27 cellular contexts compared by ENCODE assay signal in genomic region chr2:148829618-148830017, GRCh38. TPM values are rescaled to one million over a fixed set of nuclear protein-coding genes. Genes with fewer than 3 reads are reported as not detected.
DNase-seq lines count a peak whose midpoint lies in the region; ATAC-seq, FAIRE-seq and TF ChIP-seq lines count a peak whose summit lies in the region.
"Had no signal": no experiment of that assay in that cellular context is flagged by ENCODE, and none has a peak within 500 bp of the region (broad histone marks: within the 10 kb centered on the region; RNA-seq: fewer than 3 reads in every experiment).

No MANE protein-coding gene starts in this region.

- no peaks in the 10 kb centered on the region for H3K36me3 ChIP-seq in HCT116 (ENCODE audit: control insufficient read depth in 1 of 2, insufficient read depth in 2 of 2, low read length in 2 of 2)
- H3K36me3 ChIP-seq: esophagus squamous epithelium, SJCRH30 had no signal

- no peak overlapping the region for H3K27ac ChIP-seq in A549
- no peak overlapping the region for H3K27ac ChIP-seq in HCT116 (ENCODE audit: low read depth, low read length)
- H3K27ac ChIP-seq in VCaP: no peak overlapping the region
- H3K27ac ChIP-seq in foreskin keratinocyte: no peak overlapping the region
- H3K27ac ChIP-seq: coronary artery, esophagus squamous epithelium, SJCRH30 had no signal

- H3K79me2 ChIP-seq in HCT116 (ENCODE audit: insufficient read depth, low read length): no peaks in the 10 kb centered on the region

- H3K4me1 ChIP-seq in A549 (no peaks in the 10 kb centered on the region), HCT116 (ENCODE audit: control insufficient read depth in 1 of 2, insufficient read depth in 2 of 2, low read length in 2 of 2) (no peaks in the 10 kb centered on the region), foreskin keratinocyte (no peaks in the 10 kb centered on the region)
- H3K4me1 ChIP-seq: esophagus squamous epithelium, SJCRH30 had no signal

- intact Hi-C loops in HCT116 (cut with micrococcal nuclease): no loop called here

- H3K9me2 ChIP-seq in HCT116 (ENCODE audit: insufficient read depth): no peaks in the 10 kb centered on the region

- H3K4me3 ChIP-seq in A549 (no peak overlapping the region), HCT116 (replicated peaks in 1 of 2; ENCODE audit: low read depth in 1 of 2, low read length in 2 of 2) (no peak overlapping the region)
- H3K4me3 ChIP-seq: coronary artery, esophagus squamous epithelium, SJCRH30, smooth muscle cell had no signal

- no TSS peak for BruUV-seq in HCT116 (replicated peaks; lab: Mats Ljungman, UMichigan)

- H2AFZ ChIP-seq in HCT116 (ENCODE audit: low read depth, low read length, poor library complexity, severe bottlenecking): no peak overlapping the region

- H4K20me1 ChIP-seq in HCT116 (ENCODE audit: insufficient read depth): no peaks in the 10 kb centered on the region

- no peak overlapping the region for H3K4me2 ChIP-seq in A549
- no peak overlapping the region for H3K4me2 ChIP-seq in HCT116 (ENCODE audit: low read length)
- H3K4me2 ChIP-seq: smooth muscle cell had no signal

- WGBS in A549 (ENCODE audit: missing lambda C conversion rate): 30% methylated on average over 3 of the region's 3 CpGs

- CTCF ChIA-PET in A549 (lab: Yijun Ruan, JAX) (no interaction called here), HCT116 (lab: Charles Lee) (no interaction called here)

- peak; percentile 71 to 78; a peak in 4 of 6 replicates for ATAC-seq in A549
- ATAC-seq in HCT116: peak; percentile 82
- peak; percentile 41 for ATAC-seq in foreskin keratinocyte
- no peak for ATAC-seq in GM18867 (IDR thresholded peaks at IDR 0.05; ENCODE audit: unreplicated experiment)

- POLR2A ChIA-PET in A549 (lab: Yijun Ruan, JAX) (no interaction called here), HCT116 (lab: Charles Lee) (no interaction called here)

- RAD21 ChIA-PET in HCT116 (lab: Charles Lee; ENCODE audit: low non-redundant PET in 1 of 2, low total read pairs in 2 of 2, uncharacterized antibody in 2 of 2, unreplicated experiment in 2 of 2): no interaction called here

- H3K9ac ChIP-seq in HCT116 (ENCODE audit: low read length): no peak overlapping the region

- TF ChIP-seq EP300 in A549 (IDR thresholded peaks at IDR 0.05): no peak

- no peaks in the 10 kb centered on the region for H3K9me3 ChIP-seq in A549
- no peaks in the 10 kb centered on the region for H3K9me3 ChIP-seq in HCT116 (ENCODE audit: control insufficient read depth in 1 of 2, insufficient read depth in 1 of 2, low read depth in 1 of 2, low read length in 2 of 2)
- H3K9me3 ChIP-seq: esophagus squamous epithelium, SJCRH30 had no signal

- DNase-seq in A549 (ENCODE audit: low read depth in 1 of 2, low spot score in 1 of 2) (no peak), HCT116 (ENCODE audit: low read depth, low spot score) (no peak), foreskin keratinocyte (no peak), DMS 273 (lab: John Stamatoyannopoulos, UW; ENCODE audit: unreplicated experiment) (no peak), NCI-H1417 (lab: John Stamatoyannopoulos, UW) (no peak), T1000 (lab: John Stamatoyannopoulos, UW) (no peak)
- DNase-seq: activated CD4-positive, alpha-beta T cell treated with anti-CD3 and anti-CD28 coated beads, Interleukin-2, amount 10 ng/mL, durations not matched to agents 24 days and 14 days; activated naive CD4-positive, alpha-beta T cell; activated T-cell treated with anti-CD3 and anti-CD28 coated beads, Interleukin-2, amount 50 U/mL, for 48 hours; C1 segment of cervical spinal cord; esophagus squamous epithelium; HFFc6; kidney glomerular epithelial cell; mammary epithelial cell; NCI-H1694 treated with DMSO at 0.1 percent for 48 hours; NCI-H2171 treated with DMSO at 0.1 percent for 48 hours; NCI-H526; nucleus accumbens; SJCRH30; substantia nigra had no signal

- TF ChIP-seq CTCF in A549 (IDR thresholded peaks at IDR 0.05): no peak
- TF ChIP-seq CTCF in HCT116 (IDR thresholded peaks at IDR 0.05 in 2 of 3, conservative IDR thresholded peaks at IDR 0.05 in 1 of 3; ENCODE audit: borderline replicate concordance in 1 of 3, insufficient read depth in 1 of 3, low read depth in 2 of 3, low read length in 2 of 3): peak in 2 of 3 experiments; percentile 25 to 30; a peak in 2 of 6 replicates
- TF ChIP-seq CTCF in VCaP (conservative IDR thresholded peaks at IDR 0.05): peak; percentile 31; the same call in 1 of the 2 replicates
- no peak for TF ChIP-seq CTCF in foreskin keratinocyte (conservative IDR thresholded peaks at IDR 0.05)

- TF ChIP-seq POLR2A in A549 (IDR thresholded peaks at IDR 0.05; ENCODE audit: low read length) (no peak), HCT116 (IDR thresholded peaks at IDR 0.05; ENCODE audit: borderline replicate concordance, extremely low read depth, insufficient read depth, insufficient read length) (no peak)

- no peak for TF ChIP-seq RAD21 in A549 (conservative IDR thresholded peaks at IDR 0.05 in 1 of 2, IDR thresholded peaks at IDR 0.05 in 1 of 2)
- TF ChIP-seq RAD21 in HCT116 (IDR thresholded peaks at IDR 0.05; ENCODE audit: low read depth): no peak

- FAIRE-seq in A549 (lab: Jason Lieb, UNC): no peak
- FAIRE-seq: A204.1, bronchial epithelial cell, RCC 7860 had no signal

- peaks cover 3% of the 10 kb centered on the region; the same call in 1 of the 2 replicates for H3K27me3 ChIP-seq in HCT116 (ENCODE audit: insufficient read depth, low read length)
- H3K27me3 ChIP-seq in foreskin keratinocyte: no peaks in the 10 kb centered on the region
- H3K27me3 ChIP-seq: esophagus squamous epithelium, SJCRH30 had no signal

TF ChIP-seq in A549, 52 proteins besides CTCF, POLR2A, EP300 and RAD21:
- no peak for TF ChIP-seq RNF2 (IDR thresholded peaks at IDR 0.05; ENCODE audit: borderline replicate concordance, low read depth)
- TF ChIP-seq RCOR1 (IDR thresholded peaks at IDR 0.05; ENCODE audit: low read depth, low read length): no peak
- TF ChIP-seq USF2 (IDR thresholded peaks at IDR 0.05): no peak
- no peak for TF ChIP-seq HOXB5 (CRISPR knock-in tag; IDR thresholded peaks at IDR 0.05)
- no peak for TF ChIP-seq CEBPB (IDR thresholded peaks at IDR 0.05)
TF ChIP-seq in A549: peak in this region for 0.

TF ChIP-seq in HCT116, 20 proteins besides CTCF, POLR2A, EP300 and RAD21:
- TF ChIP-seq ZBTB33 (IDR thresholded peaks at IDR 0.05; ENCODE audit: extremely low read depth, insufficient replicate concordance, low read length) (no peak), REST (IDR thresholded peaks at IDR 0.05; ENCODE audit: low read depth) (no peak), JUND (IDR thresholded peaks at IDR 0.05) (no peak), ATF3 (IDR thresholded peaks at IDR 0.05) (no peak), EZH2phosphoT487 (IDR thresholded peaks at IDR 0.05; ENCODE audit: borderline replicate concordance) (no peak), CEBPB (IDR thresholded peaks at IDR 0.05; ENCODE audit: low read depth) (no peak)
TF ChIP-seq in HCT116: peak in this region for 0.

RNA-seq across cellular contexts. Expression of gene KIF5C, which starts 45.4 kb away (rescaled TPM):
- 0.30 and 0.66 TPM in 2 replicates for polyA plus RNA-seq in A549 (2011; rRNA removed)
- 0.11 and 0.13 TPM in 2 replicates for polyA plus RNA-seq in A549 (2012; cell fraction: cytosol; rRNA removed)
- polyA plus RNA-seq in A549 (2012; cell fraction: nucleus; rRNA removed): 0.11 and 0.16 TPM in 2 replicates
- 0.27 to 0.32 TPM (median 0.28 TPM) in 3 replicates for polyA plus RNA-seq in A549 (2017; fragmentation: RNase III; extraction: RNeasy Plus Mini Kit Qiagen cat#74134 plus additional on column Dnase treatment)
- 0.83 and 1.0 TPM in 2 replicates for polyA minus RNA-seq in A549 (2011; rRNA and poly(A)+ RNA removed)
- 6.5 TPM for total RNA-seq in HCT116 (2021; ENCODE audit: unreplicated experiment)
- 1.7 and 1.9 TPM in 2 replicates for polyA plus RNA-seq in HCT116 (2012)
- 0.07 and 0.11 TPM in 2 replicates for total RNA-seq in foreskin keratinocyte
- polyA plus RNA-seq in foreskin keratinocyte: 0.02 and 0.04 TPM in 2 replicates
- total RNA-seq: bronchial epithelial cell had no signal

Comparison
In these comparisons a context has a peak if more than half of its experiments do, and no peak if none do; other contexts are left out.
1. CTCF ChIP-seq: peak in HCT116 (2 of 3) and VCaP (single experiment); none in A549 (single experiment) and foreskin keratinocyte (single experiment).
2. Of the 6 proteins assayed by ChIP-seq in both A549 and HCT116: peak only in A549: none; only in HCT116: CTCF; in both: none; in neither: 5.